In the genomic region with DNA sequence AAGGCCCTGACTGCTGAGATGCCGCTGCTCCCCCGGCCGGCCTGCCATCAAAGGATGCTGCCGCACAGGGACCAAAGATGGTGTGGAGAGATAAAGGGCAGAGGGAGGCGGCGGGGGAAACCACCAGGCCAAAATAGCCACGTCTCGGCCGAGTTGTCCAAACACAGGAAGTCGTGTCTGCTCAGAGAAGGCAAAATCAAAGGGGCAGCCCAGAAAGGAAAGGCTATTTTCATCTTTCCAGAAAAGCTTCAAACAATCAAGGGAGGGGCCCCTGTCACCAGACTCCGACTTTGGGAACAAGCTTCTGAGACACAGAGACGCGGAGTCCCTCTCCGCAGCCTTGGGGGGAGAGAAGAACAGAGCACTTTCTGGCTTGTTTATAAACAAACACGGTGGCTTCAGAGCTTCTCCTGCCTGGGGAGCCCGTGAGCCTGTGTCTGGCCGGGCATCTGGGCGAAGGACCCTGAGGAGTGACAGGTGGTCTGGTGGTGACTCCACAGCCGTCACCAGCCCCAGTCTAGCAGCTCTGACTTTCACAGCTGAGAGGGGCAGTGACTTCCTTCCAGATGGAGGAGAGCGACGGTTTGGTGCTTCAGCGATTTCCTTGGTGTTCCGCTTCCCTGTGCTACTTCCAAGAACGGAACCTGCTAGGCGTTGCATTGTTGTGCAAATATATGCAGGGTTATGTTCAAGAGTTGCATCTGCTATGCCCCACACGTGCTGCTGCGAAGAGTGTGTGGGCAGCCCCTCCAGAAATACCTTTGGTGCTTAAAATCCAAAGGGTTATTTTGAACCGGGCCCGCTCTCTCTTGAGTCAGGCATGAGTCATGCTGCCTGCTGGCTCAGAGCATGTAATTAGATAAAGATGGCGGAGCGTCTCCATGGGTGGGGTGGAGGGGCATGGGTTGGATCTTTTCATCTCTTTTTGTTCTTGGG, we compare ENCODE assay signal across 1 cellular context.
A peak's percentile ranks its signal among the peaks of the same experiment; 100 is the strongest.
TF ChIP-seq lines count a peak whose summit lies in the region.

No MANE protein-coding gene starts in this region.

TF ChIP-seq in K562, 482 proteins besides CTCF, POLR2A, EP300 and RAD21 (continued from another document and continues in another):
- 0 out of 2 replicates have a peak, but pooled peaks have one; percentile 30 for TF ChIP-seq SPI1 (IDR thresholded peaks at IDR 0.05; ENCODE audit: borderline replicate concordance, low read depth, low read length)
- peak; percentile 50; the same call in 1 of the 2 replicates for TF ChIP-seq MEF2D (tag; conservative IDR thresholded peaks at IDR 0.05; ENCODE audit: low read depth)
- peak; percentile 76 for TF ChIP-seq L3MBTL2 (IDR thresholded peaks at IDR 0.05)
- no peak for TF ChIP-seq YBX1 (IDR thresholded peaks at IDR 0.05)
- no peak for TF ChIP-seq GTF2A2 (tag; IDR thresholded peaks at IDR 0.05)
- no peak for TF ChIP-seq ZNF76 (CRISPR knock-in tag; IDR thresholded peaks at IDR 0.05; ENCODE audit: borderline replicate concordance)
- TF ChIP-seq ZNF316 (IDR thresholded peaks at IDR 0.05): no peak
- no peak for TF ChIP-seq NFRKB (IDR thresholded peaks at IDR 0.05; ENCODE audit: low read depth)
- TF ChIP-seq SMARCE1 (IDR thresholded peaks at IDR 0.05): peak; percentile 45; the same call in 1 of the 2 replicates
- TF ChIP-seq, protein P1, sequence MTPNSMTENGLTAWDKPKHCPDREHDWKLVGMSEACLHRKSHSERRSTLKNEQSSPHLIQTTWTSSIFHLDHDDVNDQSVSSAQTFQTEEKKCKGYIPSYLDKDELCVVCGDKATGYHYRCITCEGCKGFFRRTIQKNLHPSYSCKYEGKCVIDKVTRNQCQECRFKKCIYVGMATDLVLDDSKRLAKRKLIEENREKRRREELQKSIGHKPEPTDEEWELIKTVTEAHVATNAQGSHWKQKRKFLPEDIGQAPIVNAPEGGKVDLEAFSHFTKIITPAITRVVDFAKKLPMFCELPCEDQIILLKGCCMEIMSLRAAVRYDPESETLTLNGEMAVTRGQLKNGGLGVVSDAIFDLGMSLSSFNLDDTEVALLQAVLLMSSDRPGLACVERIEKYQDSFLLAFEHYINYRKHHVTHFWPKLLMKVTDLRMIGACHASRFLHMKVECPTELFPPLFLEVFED (CRISPR knock-in tag; conservative IDR thresholded peaks at IDR 0.05): no peak
- TF ChIP-seq, protein P2, sequence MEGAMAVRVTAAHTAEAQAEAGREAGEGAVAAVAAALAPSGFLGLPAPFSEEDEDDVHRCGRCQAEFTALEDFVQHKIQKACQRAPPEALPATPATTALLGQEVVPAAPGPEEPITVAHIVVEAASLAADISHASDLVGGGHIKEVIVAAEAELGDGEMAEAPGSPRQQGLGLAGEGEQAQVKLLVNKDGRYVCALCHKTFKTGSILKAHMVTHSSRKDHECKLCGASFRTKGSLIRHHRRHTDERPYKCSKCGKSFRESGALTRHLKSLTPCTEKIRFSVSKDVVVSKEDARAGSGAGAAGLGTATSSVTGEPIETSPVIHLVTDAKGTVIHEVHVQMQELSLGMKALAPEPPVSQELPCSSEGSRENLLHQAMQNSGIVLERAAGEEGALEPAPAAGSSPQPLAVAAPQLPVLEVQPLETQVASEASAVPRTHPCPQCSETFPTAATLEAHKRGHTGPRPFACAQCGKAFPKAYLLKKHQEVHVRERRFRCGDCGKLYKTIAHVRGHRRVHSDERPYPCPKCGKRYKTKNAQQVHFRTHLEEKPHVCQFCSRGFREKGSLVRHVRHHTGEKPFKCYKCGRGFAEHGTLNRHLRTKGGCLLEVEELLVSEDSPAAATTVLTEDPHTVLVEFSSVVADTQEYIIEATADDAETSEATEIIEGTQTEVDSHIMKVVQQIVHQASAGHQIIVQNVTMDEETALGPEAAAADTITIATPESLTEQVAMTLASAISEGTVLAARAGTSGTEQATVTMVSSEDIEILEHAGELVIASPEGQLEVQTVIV (CRISPR knock-in tag; IDR thresholded peaks at IDR 0.05; ENCODE audit: borderline replicate concordance): no peak
- TF ChIP-seq GATA2 (CRISPR knock-in tag; IDR thresholded peaks at IDR 0.05): peak; percentile 16; the same call in 1 of the 2 replicates
- TF ChIP-seq, protein P3, sequence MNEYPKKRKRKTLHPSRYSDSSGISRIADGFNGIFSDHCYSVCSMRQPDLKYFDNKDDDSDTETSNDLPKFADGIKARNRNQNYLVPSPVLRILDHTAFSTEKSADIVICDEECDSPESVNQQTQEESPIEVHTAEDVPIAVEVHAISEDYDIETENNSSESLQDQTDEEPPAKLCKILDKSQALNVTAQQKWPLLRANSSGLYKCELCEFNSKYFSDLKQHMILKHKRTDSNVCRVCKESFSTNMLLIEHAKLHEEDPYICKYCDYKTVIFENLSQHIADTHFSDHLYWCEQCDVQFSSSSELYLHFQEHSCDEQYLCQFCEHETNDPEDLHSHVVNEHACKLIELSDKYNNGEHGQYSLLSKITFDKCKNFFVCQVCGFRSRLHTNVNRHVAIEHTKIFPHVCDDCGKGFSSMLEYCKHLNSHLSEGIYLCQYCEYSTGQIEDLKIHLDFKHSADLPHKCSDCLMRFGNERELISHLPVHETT (CRISPR knock-in tag; conservative IDR thresholded peaks at IDR 0.05 in 1 of 2, IDR thresholded peaks at IDR 0.05 in 1 of 2): no peak
- TF ChIP-seq TCFL5 (CRISPR knock-in tag; conservative IDR thresholded peaks at IDR 0.05): no peak
- no peak for TF ChIP-seq TAL1 (IDR thresholded peaks at IDR 0.05)
- peak; percentile 69; the same call in 1 of the 2 replicates for TF ChIP-seq TCF7 (IDR thresholded peaks at IDR 0.05; ENCODE audit: borderline replicate concordance)
- TF ChIP-seq ZNF24 (IDR thresholded peaks at IDR 0.05): no peak
- TF ChIP-seq KAT2B (IDR thresholded peaks at IDR 0.05; ENCODE audit: low read depth, low read length): no peak
- peak; percentile 81 for TF ChIP-seq JUN (IDR thresholded peaks at IDR 0.05; ENCODE audit: borderline replicate concordance, low read depth, low read length)
- TF ChIP-seq JUN (CRISPR knock-in tag; IDR thresholded peaks at IDR 0.05; ENCODE audit: borderline replicate concordance): no peak
- TF ChIP-seq, protein P4, sequence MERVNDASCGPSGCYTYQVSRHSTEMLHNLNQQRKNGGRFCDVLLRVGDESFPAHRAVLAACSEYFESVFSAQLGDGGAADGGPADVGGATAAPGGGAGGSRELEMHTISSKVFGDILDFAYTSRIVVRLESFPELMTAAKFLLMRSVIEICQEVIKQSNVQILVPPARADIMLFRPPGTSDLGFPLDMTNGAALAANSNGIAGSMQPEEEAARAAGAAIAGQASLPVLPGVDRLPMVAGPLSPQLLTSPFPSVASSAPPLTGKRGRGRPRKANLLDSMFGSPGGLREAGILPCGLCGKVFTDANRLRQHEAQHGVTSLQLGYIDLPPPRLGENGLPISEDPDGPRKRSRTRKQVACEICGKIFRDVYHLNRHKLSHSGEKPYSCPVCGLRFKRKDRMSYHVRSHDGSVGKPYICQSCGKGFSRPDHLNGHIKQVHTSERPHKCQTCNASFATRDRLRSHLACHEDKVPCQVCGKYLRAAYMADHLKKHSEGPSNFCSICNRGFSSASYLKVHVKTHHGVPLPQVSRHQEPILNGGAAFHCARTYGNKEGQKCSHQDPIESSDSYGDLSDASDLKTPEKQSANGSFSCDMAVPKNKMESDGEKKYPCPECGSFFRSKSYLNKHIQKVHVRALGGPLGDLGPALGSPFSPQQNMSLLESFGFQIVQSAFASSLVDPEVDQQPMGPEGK (CRISPR knock-in tag; IDR thresholded peaks at IDR 0.05; ENCODE audit: borderline replicate concordance): no peak
- TF ChIP-seq PHF8 (IDR thresholded peaks at IDR 0.05; ENCODE audit: borderline replicate concordance, low read length): no peak
- no peak for TF ChIP-seq ZC3H4 (CRISPR knock-in tag; IDR thresholded peaks at IDR 0.05; ENCODE audit: borderline replicate concordance)
- TF ChIP-seq NFXL1 (CRISPR knock-in tag; IDR thresholded peaks at IDR 0.05): no peak
- TF ChIP-seq, protein P5, sequence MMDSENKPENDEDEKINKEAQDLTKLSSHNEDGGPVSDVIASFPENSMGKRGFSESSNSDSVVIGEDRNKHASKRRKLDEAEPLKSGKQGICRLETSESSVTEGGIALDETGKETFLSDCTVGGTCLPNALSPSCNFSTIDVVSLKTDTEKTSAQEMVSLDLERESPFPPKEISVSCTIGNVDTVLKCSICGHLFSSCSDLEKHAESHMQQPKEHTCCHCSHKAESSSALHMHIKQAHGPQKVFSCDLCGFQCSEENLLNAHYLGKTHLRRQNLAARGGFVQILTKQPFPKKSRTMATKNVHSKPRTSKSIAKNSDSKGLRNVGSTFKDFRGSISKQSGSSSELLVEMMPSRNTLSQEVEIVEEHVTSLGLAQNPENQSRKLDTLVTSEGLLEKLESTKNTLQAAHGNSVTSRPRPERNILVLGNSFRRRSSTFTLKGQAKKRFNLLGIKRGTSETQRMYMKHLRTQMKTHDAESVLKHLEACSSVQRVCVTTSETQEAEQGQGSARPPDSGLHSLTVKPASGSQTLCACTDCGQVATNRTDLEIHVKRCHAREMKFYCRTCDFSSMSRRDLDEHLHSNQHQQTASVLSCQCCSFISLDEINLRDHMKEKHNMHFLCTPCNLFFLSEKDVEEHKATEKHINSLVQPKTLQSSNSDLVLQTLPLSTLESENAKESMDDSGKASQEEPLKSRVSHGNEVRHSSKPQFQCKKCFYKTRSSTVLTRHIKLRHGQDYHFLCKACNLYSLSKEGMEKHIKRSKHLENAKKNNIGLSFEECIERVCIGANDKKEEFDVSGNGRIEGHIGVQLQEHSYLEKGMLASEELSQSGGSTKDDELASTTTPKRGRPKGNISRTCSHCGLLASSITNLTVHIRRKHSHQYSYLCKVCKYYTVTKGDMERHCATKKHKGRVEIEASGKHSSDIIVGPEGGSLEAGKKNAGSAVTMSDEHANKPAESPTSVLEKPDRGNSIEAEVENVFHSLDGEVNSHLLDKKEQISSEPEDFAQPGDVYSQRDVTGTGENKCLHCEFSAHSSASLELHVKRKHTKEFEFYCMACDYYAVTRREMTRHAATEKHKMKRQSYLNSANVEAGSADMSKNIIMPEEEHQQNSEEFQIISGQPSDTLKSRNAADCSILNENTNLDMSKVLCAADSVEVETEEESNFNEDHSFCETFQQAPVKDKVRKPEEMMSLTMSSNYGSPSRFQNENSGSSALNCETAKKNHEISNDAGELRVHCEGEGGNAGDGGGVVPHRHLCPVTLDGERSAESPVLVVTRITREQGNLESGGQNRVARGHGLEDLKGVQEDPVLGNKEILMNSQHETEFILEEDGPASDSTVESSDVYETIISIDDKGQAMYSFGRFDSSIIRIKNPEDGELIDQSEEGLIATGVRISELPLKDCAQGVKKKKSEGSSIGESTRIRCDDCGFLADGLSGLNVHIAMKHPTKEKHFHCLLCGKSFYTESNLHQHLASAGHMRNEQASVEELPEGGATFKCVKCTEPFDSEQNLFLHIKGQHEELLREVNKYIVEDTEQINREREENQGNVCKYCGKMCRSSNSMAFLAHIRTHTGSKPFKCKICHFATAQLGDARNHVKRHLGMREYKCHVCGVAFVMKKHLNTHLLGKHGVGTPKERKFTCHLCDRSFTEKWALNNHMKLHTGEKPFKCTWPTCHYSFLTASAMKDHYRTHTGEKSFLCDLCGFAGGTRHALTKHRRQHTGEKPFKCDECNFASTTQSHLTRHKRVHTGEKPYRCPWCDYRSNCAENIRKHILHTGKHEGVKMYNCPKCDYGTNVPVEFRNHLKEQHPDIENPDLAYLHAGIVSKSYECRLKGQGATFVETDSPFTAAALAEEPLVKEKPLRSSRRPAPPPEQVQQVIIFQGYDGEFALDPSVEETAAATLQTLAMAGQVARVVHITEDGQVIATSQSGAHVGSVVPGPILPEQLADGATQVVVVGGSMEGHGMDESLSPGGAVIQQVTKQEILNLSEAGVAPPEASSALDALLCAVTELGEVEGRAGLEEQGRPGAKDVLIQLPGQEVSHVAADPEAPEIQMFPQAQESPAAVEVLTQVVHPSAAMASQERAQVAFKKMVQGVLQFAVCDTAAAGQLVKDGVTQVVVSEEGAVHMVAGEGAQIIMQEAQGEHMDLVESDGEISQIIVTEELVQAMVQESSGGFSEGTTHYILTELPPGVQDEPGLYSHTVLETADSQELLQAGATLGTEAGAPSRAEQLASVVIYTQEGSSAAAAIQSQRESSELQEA (IDR thresholded peaks at IDR 0.05; ENCODE audit: low read depth): no peak
- no peak for TF ChIP-seq TFAM (CRISPR knock-in tag; conservative IDR thresholded peaks at IDR 0.05)
- TF ChIP-seq TEAD4 (IDR thresholded peaks at IDR 0.05; ENCODE audit: low read length): no peak
- TF ChIP-seq TEAD4 (CRISPR knock-in tag; IDR thresholded peaks at IDR 0.05; ENCODE audit: borderline replicate concordance): no peak
- TF ChIP-seq RNF2 (IDR thresholded peaks at IDR 0.05): no peak
- no peak for TF ChIP-seq SRSF9 (IDR thresholded peaks at IDR 0.05; ENCODE audit: borderline replicate concordance, low read depth, low read length)
- TF ChIP-seq HNRNPH1 (optimal IDR thresholded peaks at IDR 0.05; ENCODE audit: low read depth, low read length): no peak
- TF ChIP-seq U2AF1 (optimal IDR thresholded peaks at IDR 0.05; ENCODE audit: low read depth, low read length): no peak
- TF ChIP-seq SIN3A (IDR thresholded peaks at IDR 0.05; ENCODE audit: borderline replicate concordance in 2 of 2, control insufficient read depth in 1 of 2, low read depth in 2 of 2, low read length in 2 of 2): no peak
- TF ChIP-seq EZH2 (IDR thresholded peaks at IDR 0.05; ENCODE audit: borderline replicate concordance, low read depth, low read length): no peak
- 0 out of 4 replicates have a peak, but pooled peaks have one; percentile 21 to 29 for TF ChIP-seq FOXK2 (conservative IDR thresholded peaks at IDR 0.05 in 1 of 2, IDR thresholded peaks at IDR 0.05 in 1 of 2; ENCODE audit: low read depth in 2 of 2)
- no peak for TF ChIP-seq SP2 (IDR thresholded peaks at IDR 0.05; ENCODE audit: extremely low read depth, low read depth, low read length, poor library complexity, severe bottlenecking)
- no peak for TF ChIP-seq CBFA2T2 (conservative IDR thresholded peaks at IDR 0.05)
- no peak for TF ChIP-seq SIN3B (IDR thresholded peaks at IDR 0.05; ENCODE audit: low read depth)
- no peak for TF ChIP-seq ETS2 (tag; IDR thresholded peaks at IDR 0.05; ENCODE audit: borderline replicate concordance, poor library complexity, severe bottlenecking)
- TF ChIP-seq MAFK (IDR thresholded peaks at IDR 0.05; ENCODE audit: low read length): no peak
- TF ChIP-seq, protein P6, sequence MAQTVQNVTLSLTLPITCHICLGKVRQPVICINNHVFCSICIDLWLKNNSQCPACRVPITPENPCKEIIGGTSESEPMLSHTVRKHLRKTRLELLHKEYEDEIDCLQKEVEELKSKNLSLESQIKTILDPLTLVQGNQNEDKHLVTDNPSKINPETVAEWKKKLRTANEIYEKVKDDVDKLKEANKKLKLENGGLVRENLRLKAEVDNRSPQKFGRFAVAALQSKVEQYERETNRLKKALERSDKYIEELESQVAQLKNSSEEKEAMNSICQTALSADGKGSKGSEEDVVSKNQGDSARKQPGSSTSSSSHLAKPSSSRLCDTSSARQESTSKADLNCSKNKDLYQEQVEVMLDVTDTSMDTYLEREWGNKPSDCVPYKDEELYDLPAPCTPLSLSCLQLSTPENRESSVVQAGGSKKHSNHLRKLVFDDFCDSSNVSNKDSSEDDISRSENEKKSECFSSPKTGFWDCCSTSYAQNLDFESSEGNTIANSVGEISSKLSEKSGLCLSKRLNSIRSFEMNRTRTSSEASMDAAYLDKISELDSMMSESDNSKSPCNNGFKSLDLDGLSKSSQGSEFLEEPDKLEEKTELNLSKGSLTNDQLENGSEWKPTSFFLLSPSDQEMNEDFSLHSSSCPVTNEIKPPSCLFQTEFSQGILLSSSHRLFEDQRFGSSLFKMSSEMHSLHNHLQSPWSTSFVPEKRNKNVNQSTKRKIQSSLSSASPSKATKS (CRISPR knock-in tag; IDR thresholded peaks at IDR 0.05): no peak
- TF ChIP-seq, protein P7, sequence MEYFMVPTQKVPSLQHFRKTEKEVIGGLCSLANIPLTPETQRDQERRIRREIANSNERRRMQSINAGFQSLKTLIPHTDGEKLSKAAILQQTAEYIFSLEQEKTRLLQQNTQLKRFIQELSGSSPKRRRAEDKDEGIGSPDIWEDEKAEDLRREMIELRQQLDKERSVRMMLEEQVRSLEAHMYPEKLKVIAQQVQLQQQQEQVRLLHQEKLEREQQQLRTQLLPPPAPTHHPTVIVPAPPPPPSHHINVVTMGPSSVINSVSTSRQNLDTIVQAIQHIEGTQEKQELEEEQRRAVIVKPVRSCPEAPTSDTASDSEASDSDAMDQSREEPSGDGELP (CRISPR knock-in tag; IDR thresholded peaks at IDR 0.05; ENCODE audit: borderline replicate concordance): peak; percentile 38
